ENCODE assay signal across 19 cellular contexts in the genomic region with DNA sequence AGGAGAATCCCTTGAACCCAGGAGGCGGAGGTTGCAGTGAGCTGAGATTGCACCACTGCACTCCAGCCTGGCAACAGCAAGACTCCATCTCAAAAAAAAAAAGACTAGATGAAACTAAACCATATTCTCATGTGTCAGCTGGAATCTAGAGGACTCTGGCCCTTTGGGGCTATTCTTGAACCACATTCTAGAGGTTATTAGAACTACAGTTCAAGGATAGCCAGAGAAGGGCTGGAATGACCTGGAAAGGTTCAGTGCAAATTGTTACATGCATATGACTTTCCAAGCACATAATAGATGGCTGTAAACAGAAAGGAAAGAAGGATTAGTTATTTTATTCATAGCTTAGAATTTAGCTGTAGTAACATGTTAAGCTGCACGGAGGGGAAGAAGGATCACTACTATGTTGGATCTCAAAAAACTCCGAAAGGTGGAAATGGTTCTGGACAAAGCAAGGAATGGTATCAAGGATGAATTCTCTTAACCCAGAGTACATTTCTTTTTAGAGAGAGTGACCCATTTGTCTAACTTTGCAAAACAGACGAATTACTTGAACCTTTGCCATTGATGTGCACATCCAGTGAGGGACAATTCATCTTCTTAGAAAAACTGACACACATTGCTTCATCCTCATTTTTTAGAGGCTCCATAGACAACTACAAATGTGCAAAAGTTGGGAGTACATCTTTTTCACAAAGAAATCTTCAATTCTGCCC.
A peak's percentile ranks its signal among the peaks of the same experiment; 100 is the strongest.
DNase-seq lines count a peak whose midpoint lies in the region; ATAC-seq and TF ChIP-seq lines count a peak whose summit lies in the region.
"Had no signal": no experiment of that assay in that cellular context is flagged by ENCODE, and none has a peak within 500 bp of the region (broad histone marks: within the 10 kb centered on the region; RNA-seq: fewer than 3 reads in every experiment).

No MANE protein-coding gene starts in this region.

- H3K27me3 ChIP-seq in adipocyte (replicated peaks; ENCODE audit: control insufficient read depth, insufficient read depth, low read length) (no peaks in the 10 kb centered on the region), gastroesophageal sphincter (no peaks in the 10 kb centered on the region), gastrocnemius medialis (no peaks in the 10 kb centered on the region), mammary epithelial cell (ENCODE audit: insufficient read depth, low read length) (no peaks in the 10 kb centered on the region)

- no peak overlapping the region for H3K4me2 ChIP-seq in mammary epithelial cell (ENCODE audit: insufficient read depth, low read depth, low read length)

- H2AFZ ChIP-seq in mammary epithelial cell (ENCODE audit: low read depth, low read length) = no peak overlapping the region

- peak overlapping the region; percentile 39 to 52 (median 50) for H3K27ac ChIP-seq in gastroesophageal sphincter
- peak overlapping the region in 3 of 4 donors; percentile 16 to 50 (median 25) for H3K27ac ChIP-seq in gastrocnemius medialis
- no peak overlapping the region for H3K27ac ChIP-seq in mammary epithelial cell (ENCODE audit: insufficient read depth, low read depth, low read length)
- H3K27ac ChIP-seq in substantia nigra (ENCODE audit: low read depth, low read length, poor library complexity, severe bottlenecking) = no peak overlapping the region
- H3K27ac ChIP-seq: coronary artery, left ventricle myocardium inferior had no signal

- CTCF ChIA-PET in mammary epithelial cell (lab: Charles Lee; ENCODE audit: low non-redundant PET) = no interaction called here

- H3K4me3 ChIP-seq in adipocyte (ENCODE audit: low read length) (peak overlapping the region; percentile 32), gastroesophageal sphincter (no peak overlapping the region), gastrocnemius medialis (no peak overlapping the region), mammary epithelial cell (replicated peaks in 1 of 3; ENCODE audit: insufficient read depth in 1 of 3, low read depth in 2 of 3, low read length in 3 of 3) (no peak overlapping the region)
- H3K4me3 ChIP-seq: coronary artery, left ventricle myocardium inferior had no signal

- H3K4me1 ChIP-seq in adipocyte (ENCODE audit: control insufficient read depth, insufficient read depth, low read length) (peaks cover 31% of the 10 kb centered on the region), gastroesophageal sphincter (peaks cover 18 to 65% (median 20%) of the 10 kb centered on the region in 3 donors), gastrocnemius medialis (peaks cover 23 to 30% of the 10 kb centered on the region in 2 donors), mammary epithelial cell (ENCODE audit: insufficient read depth, low read length) (no peaks in the 10 kb centered on the region)

- H3K36me3 ChIP-seq in adipocyte (ENCODE audit: control insufficient read depth, insufficient read depth, low read length, severe bottlenecking) (peaks cover 20% of the 10 kb centered on the region), gastroesophageal sphincter (peaks cover 0 to 22% of the 10 kb centered on the region in 2 donors), gastrocnemius medialis (peaks cover 0 to 9% of the 10 kb centered on the region in 2 donors), mammary epithelial cell (ENCODE audit: insufficient read depth, low read length) (no peaks in the 10 kb centered on the region)

- ATAC-seq in gastroesophageal sphincter = peak; percentile 80
- ATAC-seq in gastrocnemius medialis = peak; percentile 49 to 51
- ATAC-seq in HG02610 (IDR thresholded peaks at IDR 0.05; ENCODE audit: unreplicated experiment) = no peak

- TF ChIP-seq POLR2A in gastroesophageal sphincter (IDR thresholded peaks at IDR 0.05) = no peak
- no peak for TF ChIP-seq POLR2A in gastrocnemius medialis (IDR thresholded peaks at IDR 0.05)

- DNase-seq in GM04503 (ENCODE audit: low read depth) = peak; percentile 47
- DNase-seq in adipocyte (ENCODE audit: low read depth) = peak; percentile 32
- no peak for DNase-seq in gastrocnemius medialis
- no peak for DNase-seq in mammary epithelial cell
- DNase-seq in cerebellar cortex (ENCODE audit: low spot score) = no peak
- no peak for DNase-seq in substantia nigra (lab: John Stamatoyannopoulos, UW)
- DNase-seq: activated CD4-positive, alpha-beta T cell treated with anti-CD3 and anti-CD28 coated beads, Interleukin-2, amount 50 U/mL, for 1 hour; activated naive CD4-positive, alpha-beta T cell; activated T-cell treated with anti-CD3 and anti-CD28 coated beads for 4 hours; AML-193; left ventricle myocardium inferior; NCI-H1092 treated with DMSO at 0.1 percent for 48 hours; NCI-H2029 treated with DMSO at 0.1 percent for 48 hours; stimulated activated CD4-positive, alpha-beta T cell treated with anti-CD3 and anti-CD28 coated beads, Interleukin-1b, Interleukin-23, amount 100 ng/mL, for 48 hours; stimulated activated naive CD4-positive, alpha-beta T cell treated with Interleukin-2 at 50 U/mL for 16 hours; T-helper 1 cell had no signal

- 47 to 53% methylated on average over 4 of the region's 4 CpGs for WGBS in gastroesophageal sphincter (ENCODE audit: low coverage in 1 of 2), 2 donors
- 89% methylated on average over 4 of the region's 4 CpGs for WGBS in mammary epithelial cell (ENCODE audit: low coverage, missing lambda C conversion rate)

- H3K9me3 ChIP-seq in adipocyte (ENCODE audit: control insufficient read depth, low read length) (no peaks in the 10 kb centered on the region), gastroesophageal sphincter (no peaks in the 10 kb centered on the region), gastrocnemius medialis (no peaks in the 10 kb centered on the region), mammary epithelial cell (replicated peaks; ENCODE audit: insufficient read depth, low read length) (no peaks in the 10 kb centered on the region)
- H3K9me3 ChIP-seq: left ventricle myocardium inferior had no signal

- in situ Hi-C loops in gastrocnemius medialis (cut with MboI; ENCODE audit: low sequenced_read_pairs in 4 of 4) = no loop called here
- in situ Hi-C loops in mammary epithelial cell (cut with MboI; ENCODE audit: low sequenced_read_pairs in 2 of 2) = no loop called here

- no peak for TF ChIP-seq EP300 in gastroesophageal sphincter (IDR thresholded peaks at IDR 0.05)

- BruUV-seq in mammary epithelial cell (replicated peaks; lab: Mats Ljungman, UMichigan) = no TSS peak

- intact Hi-C loops in gastrocnemius medialis (cut with DNase I; ENCODE audit: low total_unique reads) (no loop called here), mammary epithelial cell (cut with micrococcal nuclease) (no loop called here)

- peak overlapping the region; percentile 50 for H3K9ac ChIP-seq in adipocyte (ENCODE audit: low read length)
- H3K9ac ChIP-seq in mammary epithelial cell (ENCODE audit: insufficient read depth, low read length) = no peak overlapping the region

- TF ChIP-seq CTCF in gastroesophageal sphincter (IDR thresholded peaks at IDR 0.05) = no peak
- no peak for TF ChIP-seq CTCF in gastrocnemius medialis (IDR thresholded peaks at IDR 0.05 in 4 of 5, conservative IDR thresholded peaks at IDR 0.05 in 1 of 5)
- no peak for TF ChIP-seq CTCF in mammary epithelial cell (conservative IDR thresholded peaks at IDR 0.05 in 1 of 2, IDR thresholded peaks at IDR 0.05 in 1 of 2; ENCODE audit: extremely low read depth in 1 of 2, insufficient read depth in 1 of 2, low read depth in 1 of 2, low read length in 2 of 2)

- dilution Hi-C loops in mammary epithelial cell (cut with HindIII; ENCODE audit: low sequenced_read_pairs) = loop anchor here (10.0 kb wide), 1 partner anchor 253 kb away; no protein-coding TSS in a partner anchor

- no peaks in the 10 kb centered on the region for H3K79me2 ChIP-seq in mammary epithelial cell (ENCODE audit: insufficient read depth, low read length)

- no peaks in the 10 kb centered on the region for H4K20me1 ChIP-seq in mammary epithelial cell (ENCODE audit: insufficient read depth, low read length)

Comparison
In these comparisons a context has a peak if more than half of its experiments do, and no peak if none do; other contexts are left out.
1. DNase-seq: peak in GM04503 (single experiment) and adipocyte (single experiment); none in gastrocnemius medialis (0 of 2), mammary epithelial cell (single experiment), cerebellar cortex (single experiment) and substantia nigra (0 of 49).
2. H3K27ac ChIP-seq: peak in gastroesophageal sphincter (4 of 4) and gastrocnemius medialis (3 of 4); none in mammary epithelial cell (single experiment) and substantia nigra (single experiment).